In the genomic region with DNA sequence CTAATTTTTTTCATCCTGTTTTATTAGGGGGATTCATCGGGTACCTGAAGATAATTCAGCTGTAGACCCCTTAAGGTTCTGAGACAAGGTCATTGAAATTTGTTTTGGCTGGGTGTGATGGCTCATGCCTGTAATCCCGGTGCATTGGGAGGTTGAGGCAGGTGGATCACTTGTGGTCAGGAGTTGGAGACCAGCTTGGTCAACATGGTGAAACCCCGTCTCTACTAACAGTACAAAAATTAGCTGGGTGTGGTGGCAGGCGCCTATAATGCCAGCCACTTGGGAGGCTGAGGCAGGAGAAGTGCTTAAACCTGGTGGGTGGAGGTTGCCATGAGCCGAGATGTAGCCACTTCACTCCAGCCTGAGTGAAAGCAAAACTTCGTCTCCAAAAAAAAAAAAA, we compare ENCODE assay signal across 14 cellular contexts. TPM values are rescaled to one million over a fixed set of nuclear protein-coding genes. Genes with fewer than 3 reads are reported as not detected.
DNase-seq lines count a peak whose midpoint lies in the region; ATAC-seq and TF ChIP-seq lines count a peak whose summit lies in the region.
"Had no signal": no experiment of that assay in that cellular context is flagged by ENCODE, and none has a peak within 500 bp of the region (broad histone marks: within the 10 kb centered on the region; RNA-seq: fewer than 3 reads in every experiment).

No MANE protein-coding gene starts in this region.

- H3K36me3 Mint-ChIP-seq in nephron progenitor cell (ENCODE audit: low read depth) = peaks cover 96% of the 10 kb centered on the region

- peaks cover 98% of the 10 kb centered on the region for H3F3A ChIP-seq in GM23248 (ENCODE audit: insufficient read depth)

- in situ Hi-C loops in GM23248 (cut with MboI) = no loop called here

- peaks cover 57 to 97% (median 77%) of the 10 kb centered on the region in 10 experiments for H3K4me1 ChIP-seq in BLaER1 treated with 17β-estradiol and CSF1 and Interleukin-3, amounts not matched to agents 10 nM and 100 nM
- H3K4me1 ChIP-seq in GM23248 (ENCODE audit: insufficient read depth) (peaks cover 60% of the 10 kb centered on the region), adipocyte (ENCODE audit: control insufficient read depth, insufficient read depth, low read length) (peaks cover 77% of the 10 kb centered on the region)

- ATAC-seq in HG02571 (IDR thresholded peaks at IDR 0.05; ENCODE audit: unreplicated experiment) = no peak
- ATAC-seq: psoas muscle had no signal

- no peak for TF ChIP-seq CTCF in nephron progenitor cell (IDR thresholded peaks at IDR 0.05)

- no peak overlapping the region for H3K4me3 Mint-ChIP-seq in nephron progenitor cell

- H3K4me1 Mint-ChIP-seq in nephron progenitor cell = peaks cover 41% of the 10 kb centered on the region

- WGBS in GM23248 (ENCODE audit: low coverage in 1 of 2, low lambda C conversion rate in 2 of 2, missing lambda C conversion rate in 2 of 2), 2 experiments = 69 to 72% methylated on average over 6 of the region's 6 CpGs

- peak overlapping the region; percentile 19 for H3K27ac Mint-ChIP-seq in nephron progenitor cell

- peaks cover 86% of the 10 kb centered on the region for H3K79me2 ChIP-seq in GM23248 (ENCODE audit: insufficient read depth)

- no peak for DNase-seq in GM23248
- DNase-seq in adipocyte (ENCODE audit: low read depth) = no peak
- DNase-seq in nephron progenitor cell = no peak
- no peak for DNase-seq in DMS53 (lab: John Stamatoyannopoulos, UW)
- DNase-seq in NCI-H2171 (lab: John Stamatoyannopoulos, UW) = no peak
- DNase-seq: activated CD4-positive, alpha-beta T cell treated with anti-CD3 and anti-CD28 coated beads for 4 hours; anterior cingulate cortex; GDM1; NCI-H1048; NCI-H226; psoas muscle had no signal

- H2AFZ ChIP-seq in GM23248 = no peak overlapping the region

- peaks cover 98 to 100% (median 100%) of the 10 kb centered on the region in 11 experiments for H3K36me3 ChIP-seq in BLaER1 treated with 17β-estradiol and CSF1 and Interleukin-3, amounts not matched to agents 10 nM and 100 nM
- H3K36me3 ChIP-seq in GM23248 (ENCODE audit: low read depth) = peaks cover 83% of the 10 kb centered on the region
- H3K36me3 ChIP-seq in adipocyte (ENCODE audit: control insufficient read depth, insufficient read depth, low read length, severe bottlenecking) = peaks cover 84% of the 10 kb centered on the region

- no peaks in the 10 kb centered on the region for H3K27me3 Mint-ChIP-seq in nephron progenitor cell (ENCODE audit: low read depth, poor library complexity)

- peaks cover 99 to 100% (median 100%) of the 10 kb centered on the region in 11 experiments for H4K20me1 ChIP-seq in BLaER1 treated with 17β-estradiol and CSF1 and Interleukin-3, amounts not matched to agents 10 nM and 100 nM
- H4K20me1 ChIP-seq in GM23248 (ENCODE audit: insufficient read depth) = peaks cover 42% of the 10 kb centered on the region

- H3K9me3 ChIP-seq in BLaER1 treated with 17β-estradiol and CSF1 and Interleukin-3, amounts not matched to agents 10 nM and 100 nM (replicated peaks in 1 of 11) = no peaks in the 10 kb centered on the region
- H3K9me3 ChIP-seq in GM23248 (ENCODE audit: low read depth) (no peaks in the 10 kb centered on the region), adipocyte (ENCODE audit: control insufficient read depth, low read length) (no peaks in the 10 kb centered on the region)
- H3K9me3 ChIP-seq: psoas muscle had no signal

- H3K27me3 ChIP-seq in BLaER1 treated with 17β-estradiol and CSF1 and Interleukin-3, amounts not matched to agents 10 nM and 100 nM = no peaks in the 10 kb centered on the region
- H3K27me3 ChIP-seq in GM23248 (replicated peaks; ENCODE audit: insufficient read depth) (no peaks in the 10 kb centered on the region), adipocyte (replicated peaks; ENCODE audit: control insufficient read depth, insufficient read depth, low read length) (no peaks in the 10 kb centered on the region)
- H3K27me3 ChIP-seq: dorsolateral prefrontal cortex had no signal

- H3K9me3 Mint-ChIP-seq in nephron progenitor cell = no peaks in the 10 kb centered on the region

- H3K4me3 ChIP-seq in BLaER1 treated with 17β-estradiol and CSF1 and Interleukin-3, amounts not matched to agents 10 nM and 100 nM = no peak overlapping the region
- H3K4me3 ChIP-seq in GM23248 (no peak overlapping the region), adipocyte (ENCODE audit: low read length) (no peak overlapping the region)
- H3K4me3 ChIP-seq: dorsolateral prefrontal cortex, psoas muscle had no signal

- no peaks in the 10 kb centered on the region for H3K9me2 ChIP-seq in GM23248 (ENCODE audit: insufficient read depth)

- peak overlapping the region in 3 of 11 experiments; percentile 0 to 45 (median 3); a peak in 3 of 22 replicates for H3K9ac ChIP-seq in BLaER1 treated with 17β-estradiol and CSF1 and Interleukin-3, amounts not matched to agents 10 nM and 100 nM
- peak overlapping the region; percentile 12 for H3K9ac ChIP-seq in GM23248
- H3K9ac ChIP-seq in adipocyte (ENCODE audit: low read length) = peak overlapping the region; percentile 31

- peak overlapping the region in 9 of 11 experiments; percentile 2 to 99 (median 35); a peak in 16 of 22 replicates for H3K4me2 ChIP-seq in BLaER1 treated with 17β-estradiol and CSF1 and Interleukin-3, amounts not matched to agents 10 nM and 100 nM
- peak overlapping the region; percentile 8 for H3K4me2 ChIP-seq in GM23248 (ENCODE audit: unreplicated experiment)

- no peak overlapping the region for H3K27ac ChIP-seq in BLaER1 treated with 17β-estradiol and CSF1 and Interleukin-3, amounts not matched to agents 10 nM and 100 nM
- H3K27ac ChIP-seq in GM23248 = peak overlapping the region; percentile 57

RNA-seq across cellular contexts. Expression of gene SRSF3, which starts 10.9 kb away (rescaled TPM):
- total RNA-seq in GM23248 (2014; rRNA removed; shearing (Covaris generic)) = 141 and 171 TPM in 2 replicates
- 238 and 243 TPM in 2 replicates for polyA plus RNA-seq in GM23248 (2016; fragmentation: Nextera tagmentation; extraction: Ambion mirVana)

RNA-seq across cellular contexts. Expression of gene STK38, which starts 57.8 kb away (rescaled TPM):
- total RNA-seq in GM23248 (2014; rRNA removed; shearing (Covaris generic)) = 30.5 and 35.6 TPM in 2 replicates
- polyA plus RNA-seq in GM23248 (2016; fragmentation: Nextera tagmentation; extraction: Ambion mirVana) = 50.4 and 51.1 TPM in 2 replicates
